In genomic region chr12:53754633-53755261, GRCh38 we compare ENCODE assay signal across 15 cellular contexts. TPM values are rescaled to one million over a fixed set of nuclear protein-coding genes. Genes with fewer than 3 reads are reported as not detected.
DNase-seq lines count a peak whose midpoint lies in the region; FAIRE-seq and TF ChIP-seq lines count a peak whose summit lies in the region.
"Had no signal": no experiment of that assay in that cellular context is flagged by ENCODE, and none has a peak within 500 bp of the region (broad histone marks: within the 10 kb centered on the region; RNA-seq: fewer than 3 reads in every experiment).

No MANE protein-coding gene starts in this region.

- FAIRE-seq in GM12891 (lab: Jason Lieb, UNC): peak; percentile 9

- H3K27me3 Mint-ChIP-seq in endodermal cell (ENCODE audit: insufficient read depth) (peaks cover 19% of the 10 kb centered on the region), Caco-2 (ENCODE audit: insufficient read depth, unreplicated experiment) (peaks cover 22% of the 10 kb centered on the region)

- TF ChIP-seq CTCF in endodermal cell (conservative IDR thresholded peaks at IDR 0.05) (no peak), Caco-2 (IDR thresholded peaks at IDR 0.05; ENCODE audit: insufficient read depth in 1 of 2, low read depth in 1 of 2, low read length in 1 of 2, severe bottlenecking in 1 of 2, unreplicated experiment in 1 of 2) (no peak)

- BruUV-seq in Caco-2 (replicated peaks; lab: Mats Ljungman, UMichigan): no TSS peak

- intact Hi-C loops in Caco-2 (cut with micrococcal nuclease; ENCODE audit: unreplicated experiment): loop anchor here (10.0 kb wide), 1 partner anchor 460 kb away; no protein-coding TSS in a partner anchor

- no peak for TF ChIP-seq POLR2A in GM12891 (IDR thresholded peaks at IDR 0.05; ENCODE audit: low read depth, low read length)

- CTCF ChIA-PET in Caco-2 (lab: Charles Lee): no interaction called here

- H3K36me3 ChIP-seq in endodermal cell (ENCODE audit: control insufficient read depth, insufficient read depth, low read length) (no peaks in the 10 kb centered on the region), Caco-2 (ENCODE audit: control insufficient read depth, insufficient read depth, low read length) (no peaks in the 10 kb centered on the region)
- H3K36me3 ChIP-seq: heart left ventricle, right atrium auricular region had no signal

- H3K9ac ChIP-seq in endodermal cell (ENCODE audit: extremely low read depth, low read length, poor library complexity, severe bottlenecking): no peak overlapping the region

- H3K36me3 Mint-ChIP-seq in endodermal cell (ENCODE audit: low read depth) (no peaks in the 10 kb centered on the region), Caco-2 (ENCODE audit: insufficient read depth, unreplicated experiment) (no peaks in the 10 kb centered on the region)
- H3K36me3 Mint-ChIP-seq: mesothelial cell of epicardium had no signal

- no peaks in the 10 kb centered on the region for H3K9me3 ChIP-seq in endodermal cell (ENCODE audit: control insufficient read depth, low read length)
- H3K9me3 ChIP-seq in Caco-2: no peaks in the 10 kb centered on the region
- H3K9me3 ChIP-seq: heart left ventricle, right atrium auricular region had no signal

- DNase-seq in GM12891 (ENCODE audit: insufficient read length, low spot score) (no peak), NCI-H2171 (lab: John Stamatoyannopoulos, UW) (peak; percentile 58), endodermal cell (peak; percentile 43), renal cortical epithelial cell (ENCODE audit: low read depth) (peak; percentile 26), Caco-2 (no peak), LoVo (ENCODE audit: low spot score) (no peak)
- DNase-seq in stimulated activated CD4-positive, alpha-beta T cell treated with anti-CD3 and anti-CD28 coated beads, Interleukin-4, amount 100 ng/mL, for 4 hours: no peak
- DNase-seq: activated CD4-positive, alpha-beta T cell treated with anti-CD3 and anti-CD28 coated beads, Interleukin-2, amount 50 U/mL, for 4 hours; activated naive CD4-positive, alpha-beta T cell treated with anti-CD3 and anti-CD28 coated beads for 36 hours; DMS153; heart left ventricle had no signal

- H3K9me3 Mint-ChIP-seq in endodermal cell (no peaks in the 10 kb centered on the region), Caco-2 (ENCODE audit: unreplicated experiment) (no peaks in the 10 kb centered on the region)
- H3K9me3 Mint-ChIP-seq: activated naive CD4-positive, alpha-beta T cell treated with anti-CD3 and anti-CD28 coated beads for 36 hours; mesothelial cell of epicardium had no signal

- H3K4me3 Mint-ChIP-seq in endodermal cell (no peak overlapping the region), Caco-2 (ENCODE audit: unreplicated experiment) (no peak overlapping the region)
- H3K4me3 Mint-ChIP-seq: activated naive CD4-positive, alpha-beta T cell treated with anti-CD3 and anti-CD28 coated beads for 36 hours; mesothelial cell of epicardium had no signal

- no peak overlapping the region for H3K4me3 ChIP-seq in endodermal cell (ENCODE audit: low read length)
- H3K4me3 ChIP-seq in Caco-2 (ENCODE audit: low read depth, low read length): no peak overlapping the region
- H3K4me3 ChIP-seq: heart left ventricle, right atrium auricular region had no signal

- H3K27ac ChIP-seq in endodermal cell (ENCODE audit: low read depth, low read length): no peak overlapping the region
- H3K27ac ChIP-seq: heart left ventricle, right atrium auricular region had no signal

- H3K27ac Mint-ChIP-seq in endodermal cell (no peak overlapping the region), Caco-2 (ENCODE audit: unreplicated experiment) (no peak overlapping the region)
- H3K27ac Mint-ChIP-seq: activated naive CD4-positive, alpha-beta T cell treated with anti-CD3 and anti-CD28 coated beads for 36 hours; mesothelial cell of epicardium had no signal

- H3K4me1 Mint-ChIP-seq in endodermal cell: peaks cover 16% of the 10 kb centered on the region
- no peaks in the 10 kb centered on the region for H3K4me1 Mint-ChIP-seq in Caco-2 (ENCODE audit: low read depth, unreplicated experiment)

- 40 to 78% methylated on average over 1 to 4 of the region's 4 CpGs for WGBS in endodermal cell (ENCODE audit: insufficient coverage in 1 of 2, insufficient read length in 1 of 2), 2 experiments

- H3K27me3 ChIP-seq in endodermal cell (ENCODE audit: control insufficient read depth, insufficient read depth, low read length, poor library complexity, severe bottlenecking) (peaks cover 83% of the 10 kb centered on the region), Caco-2 (replicated peaks; ENCODE audit: control insufficient read depth, insufficient read depth, low read length) (no peaks in the 10 kb centered on the region; the same call in 1 of the 2 replicates)
- H3K27me3 ChIP-seq: right atrium auricular region had no signal

- H3K4me1 ChIP-seq in endodermal cell (ENCODE audit: control insufficient read depth, insufficient read depth, low read length) (no peaks in the 10 kb centered on the region), Caco-2 (no peaks in the 10 kb centered on the region)

- POLR2A ChIA-PET in Caco-2 (lab: Charles Lee): no interaction called here

TF ChIP-seq in GM12891, 5 proteins besides CTCF, POLR2A, EP300 and RAD21:
- TF ChIP-seq POLR2AphosphoS5 (IDR thresholded peaks at IDR 0.05; ENCODE audit: low read depth, low read length) (no peak), TAF1 (IDR thresholded peaks at IDR 0.05; ENCODE audit: low read depth, low read length) (no peak), SPI1 (IDR thresholded peaks at IDR 0.05; ENCODE audit: low read depth, low read length) (no peak), POU2F2 (IDR thresholded peaks at IDR 0.05; ENCODE audit: low read depth, low read length) (no peak), PAX5 (IDR thresholded peaks at IDR 0.05; ENCODE audit: insufficient read depth, low read length, severe bottlenecking) (no peak)

RNA-seq across cellular contexts. Expression of gene CISTR, which starts 3.0 kb away (rescaled TPM):
- not detected for polyA plus RNA-seq in GM12891 (2012; ENCODE audit: low read depth, missing spikeins)
- total RNA-seq in endodermal cell (not detected), renal cortical epithelial cell (not detected in 2 replicates), Caco-2 (2022) (not detected in 2 replicates)
- not detected for polyA plus RNA-seq in endodermal cell (2013, experiment 1 of 2)
- polyA plus RNA-seq in endodermal cell (2013, experiment 2 of 2): not detected
- total RNA-seq: activated naive CD4-positive, alpha-beta T cell treated with anti-CD3 and anti-CD28 coated beads for 36 hours; mesothelial cell of epicardium; subcutaneous adipose tissue; T-helper 1 cell treated with Interleukin-12 subunit alpha and Interleukin-12 subunit beta and Interleukin-4 antibody, amounts not matched to agents 30 ng/mL and 1 ng/mL, for 36 hours had no signal

RNA-seq across cellular contexts. Expression of gene CALCOCO1, which starts 27.5 kb away (rescaled TPM):
- polyA plus RNA-seq in GM12891 (2012; ENCODE audit: low read depth, missing spikeins): 28.4 TPM
- total RNA-seq in endodermal cell (10 to 100 TPM; 41.4 to 45.7 TPM), renal cortical epithelial cell (70.5 and 129 TPM in 2 replicates), Caco-2 (2022) (19.3 and 21.4 TPM in 2 replicates)
- 72.2 TPM for polyA plus RNA-seq in endodermal cell (2013, experiment 1 of 2)
- polyA plus RNA-seq in endodermal cell (2013, experiment 2 of 2): 59.0 TPM

Comparison
In these comparisons a context has a peak if more than half of its experiments do, and no peak if none do; other contexts are left out.
1. DNase-seq: peak in NCI-H2171 (single experiment), endodermal cell (single experiment) and renal cortical epithelial cell (single experiment); none in GM12891 (single experiment), Caco-2 (0 of 2), stimulated activated CD4-positive, alpha-beta T cell treated with anti-CD3 and anti-CD28 coated beads, Interleukin-4, amount 100 ng/mL, for 4 hours (0 of 2) and LoVo (single experiment).